ENCODE assay signal across 1 cellular context in the genomic region with DNA sequence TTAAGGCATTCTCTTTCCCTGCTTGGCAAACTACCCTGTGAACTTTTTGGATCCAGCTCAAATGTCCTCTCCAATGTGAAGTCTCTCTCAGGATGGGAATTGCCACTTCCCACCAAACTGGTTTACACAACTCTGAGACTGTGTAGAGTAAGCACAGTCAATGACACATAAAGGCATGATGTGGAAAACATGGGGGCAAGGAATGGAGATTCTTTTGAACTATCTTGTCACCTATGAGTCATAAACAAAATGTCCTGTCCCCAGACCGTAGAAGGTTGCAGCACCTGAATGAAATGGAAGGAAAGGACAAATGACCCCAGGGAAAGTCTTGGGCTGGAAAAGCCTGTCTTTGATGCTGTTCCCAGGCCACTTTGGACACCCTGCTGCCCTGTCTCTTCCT.
TF ChIP-seq lines count a peak whose summit lies in the region.

No MANE protein-coding gene starts in this region.

TF ChIP-seq in HCT116, 20 proteins besides CTCF, POLR2A, EP300 and RAD21:
- peak; percentile 52 for TF ChIP-seq CEBPB (IDR thresholded peaks at IDR 0.05; ENCODE audit: low read depth)
- TF ChIP-seq SP1 (IDR thresholded peaks at IDR 0.05; ENCODE audit: low read depth), result peak; percentile 53
- TF ChIP-seq EGR1 (IDR thresholded peaks at IDR 0.05; ENCODE audit: low read depth), result no peak
- TF ChIP-seq, protein P1, sequence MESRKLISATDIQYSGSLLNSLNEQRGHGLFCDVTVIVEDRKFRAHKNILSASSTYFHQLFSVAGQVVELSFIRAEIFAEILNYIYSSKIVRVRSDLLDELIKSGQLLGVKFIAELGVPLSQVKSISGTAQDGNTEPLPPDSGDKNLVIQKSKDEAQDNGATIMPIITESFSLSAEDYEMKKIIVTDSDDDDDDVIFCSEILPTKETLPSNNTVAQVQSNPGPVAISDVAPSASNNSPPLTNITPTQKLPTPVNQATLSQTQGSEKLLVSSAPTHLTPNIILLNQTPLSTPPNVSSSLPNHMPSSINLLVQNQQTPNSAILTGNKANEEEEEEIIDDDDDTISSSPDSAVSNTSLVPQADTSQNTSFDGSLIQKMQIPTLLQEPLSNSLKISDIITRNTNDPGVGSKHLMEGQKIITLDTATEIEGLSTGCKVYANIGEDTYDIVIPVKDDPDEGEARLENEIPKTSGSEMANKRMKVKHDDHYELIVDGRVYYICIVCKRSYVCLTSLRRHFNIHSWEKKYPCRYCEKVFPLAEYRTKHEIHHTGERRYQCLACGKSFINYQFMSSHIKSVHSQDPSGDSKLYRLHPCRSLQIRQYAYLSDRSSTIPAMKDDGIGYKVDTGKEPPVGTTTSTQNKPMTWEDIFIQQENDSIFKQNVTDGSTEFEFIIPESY (IDR thresholded peaks at IDR 0.05; ENCODE audit: extremely low read depth, insufficient replicate concordance, low read length), result no peak
- peak; percentile 79 for TF ChIP-seq JUND (IDR thresholded peaks at IDR 0.05)
- no peak for TF ChIP-seq POLR2AphosphoS5 (IDR thresholded peaks at IDR 0.05; ENCODE audit: low read depth, low read length)
- TF ChIP-seq CBX3 (IDR thresholded peaks at IDR 0.05; ENCODE audit: low read depth), result 0 out of 2 replicates have a peak, but pooled peaks have one; percentile 43
- TF ChIP-seq, protein P2, sequence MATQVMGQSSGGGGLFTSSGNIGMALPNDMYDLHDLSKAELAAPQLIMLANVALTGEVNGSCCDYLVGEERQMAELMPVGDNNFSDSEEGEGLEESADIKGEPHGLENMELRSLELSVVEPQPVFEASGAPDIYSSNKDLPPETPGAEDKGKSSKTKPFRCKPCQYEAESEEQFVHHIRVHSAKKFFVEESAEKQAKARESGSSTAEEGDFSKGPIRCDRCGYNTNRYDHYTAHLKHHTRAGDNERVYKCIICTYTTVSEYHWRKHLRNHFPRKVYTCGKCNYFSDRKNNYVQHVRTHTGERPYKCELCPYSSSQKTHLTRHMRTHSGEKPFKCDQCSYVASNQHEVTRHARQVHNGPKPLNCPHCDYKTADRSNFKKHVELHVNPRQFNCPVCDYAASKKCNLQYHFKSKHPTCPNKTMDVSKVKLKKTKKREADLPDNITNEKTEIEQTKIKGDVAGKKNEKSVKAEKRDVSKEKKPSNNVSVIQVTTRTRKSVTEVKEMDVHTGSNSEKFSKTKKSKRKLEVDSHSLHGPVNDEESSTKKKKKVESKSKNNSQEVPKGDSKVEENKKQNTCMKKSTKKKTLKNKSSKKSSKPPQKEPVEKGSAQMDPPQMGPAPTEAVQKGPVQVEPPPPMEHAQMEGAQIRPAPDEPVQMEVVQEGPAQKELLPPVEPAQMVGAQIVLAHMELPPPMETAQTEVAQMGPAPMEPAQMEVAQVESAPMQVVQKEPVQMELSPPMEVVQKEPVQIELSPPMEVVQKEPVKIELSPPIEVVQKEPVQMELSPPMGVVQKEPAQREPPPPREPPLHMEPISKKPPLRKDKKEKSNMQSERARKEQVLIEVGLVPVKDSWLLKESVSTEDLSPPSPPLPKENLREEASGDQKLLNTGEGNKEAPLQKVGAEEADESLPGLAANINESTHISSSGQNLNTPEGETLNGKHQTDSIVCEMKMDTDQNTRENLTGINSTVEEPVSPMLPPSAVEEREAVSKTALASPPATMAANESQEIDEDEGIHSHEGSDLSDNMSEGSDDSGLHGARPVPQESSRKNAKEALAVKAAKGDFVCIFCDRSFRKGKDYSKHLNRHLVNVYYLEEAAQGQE (IDR thresholded peaks at IDR 0.05; ENCODE audit: low read depth), result no peak
- TF ChIP-seq ELF1 (IDR thresholded peaks at IDR 0.05; ENCODE audit: borderline replicate concordance, low read depth), result no peak
- TF ChIP-seq YY1 (IDR thresholded peaks at IDR 0.05; ENCODE audit: extremely low read depth, insufficient replicate concordance, low read depth, low read length), result no peak
- peak; percentile 73; the same call in 1 of the 2 replicates for TF ChIP-seq FOSL1 (IDR thresholded peaks at IDR 0.05; ENCODE audit: low read depth)
- TF ChIP-seq, protein P3, sequence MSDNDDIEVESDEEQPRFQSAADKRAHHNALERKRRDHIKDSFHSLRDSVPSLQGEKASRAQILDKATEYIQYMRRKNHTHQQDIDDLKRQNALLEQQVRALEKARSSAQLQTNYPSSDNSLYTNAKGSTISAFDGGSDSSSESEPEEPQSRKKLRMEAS (IDR thresholded peaks at IDR 0.05), result no peak
- TF ChIP-seq SIN3A (IDR thresholded peaks at IDR 0.05; ENCODE audit: low read depth), result no peak
- no peak for TF ChIP-seq EZH2 (IDR thresholded peaks at IDR 0.05)
- no peak for TF ChIP-seq ZNF274 (IDR thresholded peaks at IDR 0.05; ENCODE audit: low read depth, low read length)
